ENCODE assay signal across 24 cellular contexts in the genomic region with DNA sequence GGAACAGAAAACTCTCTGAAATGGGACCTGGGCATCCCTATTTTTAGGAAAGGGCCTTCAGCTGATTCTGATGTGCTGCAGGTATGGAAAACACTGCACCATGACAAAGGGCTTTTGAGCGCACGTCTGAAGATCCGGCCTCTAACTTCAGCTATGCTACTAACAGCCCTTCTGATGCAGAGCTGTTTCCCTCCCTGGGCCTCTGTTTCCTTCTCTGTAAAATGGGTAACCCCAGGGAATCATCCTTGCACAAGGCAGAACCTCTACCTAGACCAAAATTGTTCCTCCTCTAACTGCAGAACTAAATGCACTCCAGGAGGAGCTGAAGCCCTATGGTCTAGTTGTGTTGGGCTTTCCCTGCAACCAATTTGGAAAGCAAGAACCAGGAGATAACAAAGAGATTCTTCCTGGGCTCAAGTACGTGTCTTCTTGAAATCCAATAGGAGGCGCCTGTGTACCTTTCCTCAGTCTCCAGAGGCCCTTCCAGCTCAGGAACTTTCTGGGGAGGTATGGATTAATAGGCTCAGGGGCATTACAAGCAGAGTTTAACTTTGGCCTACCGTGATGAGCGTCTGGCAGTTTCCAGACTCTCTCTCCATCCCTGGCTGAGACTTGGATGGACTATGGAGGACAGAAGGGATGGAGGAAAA. TPM values are rescaled to one million over a fixed set of nuclear protein-coding genes. Genes with fewer than 3 reads are reported as not detected.
DNase-seq lines count a peak whose midpoint lies in the region; ATAC-seq, FAIRE-seq and TF ChIP-seq lines count a peak whose summit lies in the region.
"Had no signal": no experiment of that assay in that cellular context is flagged by ENCODE, and none has a peak within 500 bp of the region (broad histone marks: within the 10 kb centered on the region; RNA-seq: fewer than 3 reads in every experiment).

No MANE protein-coding gene starts in this region.

- H3K27ac ChIP-seq in Panc1 (ENCODE audit: low read length) (no peak overlapping the region), pancreas (no peak overlapping the region)
- H3K27ac ChIP-seq: cardiac muscle cell, skin epidermis, suprapubic skin had no signal

- ATAC-seq in Panc1 = peak; percentile 60
- no peak for ATAC-seq in pancreas
- ATAC-seq: activated naive CD8-positive, alpha-beta T cell treated with anti-CD3 and anti-CD28 coated beads, Interleukin-2, amount 50 U/mL, for 24 hours; esophagus mucosa; natural killer cell had no signal

- H3K27me3 ChIP-seq in Panc1 (ENCODE audit: control insufficient read depth, insufficient read depth, low read length) = peaks cover 15% of the 10 kb centered on the region
- H3K27me3 ChIP-seq in pancreas = peaks cover 0 to 6% (median 2%) of the 10 kb centered on the region in 4 donors
- H3K27me3 ChIP-seq: cardiac muscle cell had no signal

- H3K9me3 ChIP-seq in Panc1 (ENCODE audit: control insufficient read depth, insufficient read depth, low read depth, low read length) (no peaks in the 10 kb centered on the region), pancreas (no peaks in the 10 kb centered on the region)
- H3K9me3 ChIP-seq: suprapubic skin had no signal

- CTCF ChIA-PET in Panc1 (lab: Charles Lee) = no interaction called here

- H3K4me1 ChIP-seq in Panc1 (ENCODE audit: control insufficient read depth, insufficient read depth, low read length) = no peaks in the 10 kb centered on the region
- no peaks in the 10 kb centered on the region for H3K4me1 ChIP-seq in pancreas
- H3K4me1 ChIP-seq: suprapubic skin had no signal

- peak; percentile 9 for DNase-seq in ACHN
- DNase-seq in HCEC 1CT = peak; percentile 11
- no peak for DNase-seq in Panc1 (ENCODE audit: low read depth, low spot score)
- no peak for DNase-seq in epithelial cell of proximal tubule (ENCODE audit: low read depth)
- DNase-seq in NCI-H345 treated with DMSO at 0.1 percent for 48 hours (lab: John Stamatoyannopoulos, UW; ENCODE audit: unreplicated experiment) = no peak
- no peak for DNase-seq in islet precursor cell
- DNase-seq in pancreas = no peak
- DNase-seq in activated CD8-positive, alpha-beta memory T cell treated with anti-CD3 and anti-CD28 coated beads for 24 hours = no peak
- DNase-seq: activated naive CD8-positive, alpha-beta T cell treated with anti-CD3 and anti-CD28 coated beads, Interleukin-2, amount 50 U/mL, for 24 hours; glutamatergic neuron; immature natural killer cell; natural killer cell; NCI-H187 treated with DMSO at 0.1 percent for 48 hours; NCI-H510A treated with DMSO at 0.1 percent for 48 hours; posterior cingulate gyrus; RPMI8226; stimulated activated CD4-positive, alpha-beta T cell treated with anti-CD3 and anti-CD28 coated beads, Interleukin-4, amount 100 ng/mL, for 24 hours had no signal

- BruUV-seq in Panc1 (replicated peaks; lab: Mats Ljungman, UMichigan) = no TSS peak

- TF ChIP-seq CTCF in Panc1 (IDR thresholded peaks at IDR 0.05) (peak; percentile 51), epithelial cell of proximal tubule (conservative IDR thresholded peaks at IDR 0.05; ENCODE audit: low read depth, low read length) (peak; percentile 53), pancreas (IDR thresholded peaks at IDR 0.05) (no peak)

- 50 to 54% methylated on average over 7 of the region's 7 CpGs for WGBS in pancreas, 2 donors

- intact Hi-C loops in Panc1 (cut with micrococcal nuclease; ENCODE audit: unreplicated experiment) (no loop called here), pancreas (cut with DNase I) (no loop called here)

- FAIRE-seq in pancreas (lab: Jason Lieb, UNC) = no peak
- FAIRE-seq: GM12892 had no signal

- in situ Hi-C loops in ACHN (cut with HindIII; ENCODE audit: low pct_ligation_motif_present, low pct_unique_long_range_greater_than_20kb, low sequenced_read_pairs) = no loop called here
- in situ Hi-C loops in Panc1 (cut with HindIII; ENCODE audit: low pct_unique_long_range_greater_than_20kb, low sequenced_read_pairs) = no loop called here

- no peak overlapping the region for H3K4me3 ChIP-seq in Panc1 (ENCODE audit: low read depth in 2 of 2, low read length in 2 of 2)
- no peak overlapping the region for H3K4me3 ChIP-seq in epithelial cell of proximal tubule (ENCODE audit: low read depth, low read length)
- H3K4me3 ChIP-seq in pancreas = no peak overlapping the region
- H3K4me3 ChIP-seq: cardiac muscle cell, skin epidermis, suprapubic skin had no signal

- POLR2A ChIA-PET in Panc1 (lab: Charles Lee) = no interaction called here

- H3K36me3 ChIP-seq in Panc1 (ENCODE audit: control insufficient read depth, insufficient read depth, low read length) (no peaks in the 10 kb centered on the region), pancreas (no peaks in the 10 kb centered on the region)
- H3K36me3 ChIP-seq: cardiac muscle cell, suprapubic skin had no signal

RNA-seq across cellular contexts. Expression of a gene that starts 5.9 kb away (rescaled TPM):
- total RNA-seq in Panc1 (2021; ENCODE audit: unreplicated experiment) (not detected), epithelial cell of proximal tubule (not detected in 2 replicates), pancreas (not detected)
- polyA plus RNA-seq in Panc1 (2012; ENCODE audit: insufficient read length) = not detected
- not detected for polyA plus RNA-seq in pancreas
- total RNA-seq: activated T-helper 2 cell treated with anti-CD3 and anti-CD28 coated beads, Interferon-gamma antibody, Interleukin-2, Interleukin-4, amounts not matched to agents 10 μg/mL and 5 μg/mL and 100 μg/mL, durations not matched to agents 14 hours and 24 hours and 36 hours; esophagus mucosa; LHCN-M2; natural killer cell; suprapubic skin had no signal
- polyA plus RNA-seq: immature natural killer cell had no signal

RNA-seq across cellular contexts. Expression of a gene that starts 16.0 kb away (rescaled TPM):
- total RNA-seq in Panc1 (2021; ENCODE audit: unreplicated experiment) = not detected
- not detected for polyA plus RNA-seq in Panc1 (2012; ENCODE audit: insufficient read length)
- not detected in 2 replicates for total RNA-seq in epithelial cell of proximal tubule
- not detected for total RNA-seq in pancreas
- polyA plus RNA-seq in pancreas = not detected
- total RNA-seq: activated T-helper 2 cell treated with anti-CD3 and anti-CD28 coated beads, Interferon-gamma antibody, Interleukin-2, Interleukin-4, amounts not matched to agents 10 μg/mL and 5 μg/mL and 100 μg/mL, durations not matched to agents 14 hours and 24 hours and 36 hours; cardiac muscle cell; esophagus mucosa; LHCN-M2; natural killer cell; suprapubic skin had no signal
- polyA plus RNA-seq: cardiac muscle cell, immature natural killer cell had no signal

Comparison
In these comparisons a context has a peak if more than half of its experiments do, and no peak if none do; other contexts are left out.
1. DNase-seq: peak in ACHN (single experiment) and HCEC 1CT (single experiment); none in Panc1 (single experiment), epithelial cell of proximal tubule (single experiment), NCI-H345 treated with DMSO at 0.1 percent for 48 hours (single experiment), islet precursor cell (single experiment), pancreas (0 of 6) and activated CD8-positive, alpha-beta memory T cell treated with anti-CD3 and anti-CD28 coated beads for 24 hours (single experiment).
2. CTCF ChIP-seq: peak in Panc1 (single experiment) and epithelial cell of proximal tubule (single experiment); none in pancreas (0 of 4).